Comparison of ENCODE assay signal across 19 cellular contexts in genomic region chr11:16841481-16841880, GRCh38.
DNase-seq lines count a peak whose midpoint lies in the region; ATAC-seq, FAIRE-seq and TF ChIP-seq lines count a peak whose summit lies in the region.
"Had no signal": no experiment of that assay in that cellular context is flagged by ENCODE, and none has a peak within 500 bp of the region (broad histone marks: within the 10 kb centered on the region; RNA-seq: fewer than 3 reads in every experiment).

No MANE protein-coding gene starts in this region.

- TF ChIP-seq CTCF in kidney (IDR thresholded peaks at IDR 0.05; ENCODE audit: borderline replicate concordance, extremely low read depth, insufficient read depth), result no peak

- peak; percentile 32 for ATAC-seq in GM18909 (IDR thresholded peaks at IDR 0.05; ENCODE audit: poor library complexity, unreplicated experiment)
- peak; percentile 56 for ATAC-seq in HG03064 (IDR thresholded peaks at IDR 0.05; ENCODE audit: low read depth, unreplicated experiment)
- no peak for ATAC-seq in Right ventricle myocardium inferior
- no peak for ATAC-seq in HG02970 (IDR thresholded peaks at IDR 0.05; ENCODE audit: low FRiP score, unreplicated experiment)
- no peak for ATAC-seq in GM21515 (IDR thresholded peaks at IDR 0.05; ENCODE audit: unreplicated experiment)
- ATAC-seq: K562, T-helper 17 cell had no signal

- intact Hi-C loops in kidney (cut with DNase I), result no loop called here
- intact Hi-C loops in Right ventricle myocardium inferior (cut with DNase I), result no loop called here

- no peak overlapping the region for H3K4me3 ChIP-seq in kidney (ENCODE audit: low read length in 2 of 2)
- H3K4me3 ChIP-seq: K562, SJCRH30 had no signal

- no peak overlapping the region for H3K9ac ChIP-seq in kidney (ENCODE audit: low read length in 2 of 2)

- peaks cover 5 to 31% of the 10 kb centered on the region in 2 donors for H3K36me3 ChIP-seq in kidney (ENCODE audit: control insufficient read depth in 1 of 2, insufficient read depth in 2 of 2, low read length in 2 of 2)
- H3K36me3 ChIP-seq: SJCRH30 had no signal

- no peak for FAIRE-seq in kidney (lab: Jason Lieb, UNC)
- FAIRE-seq: H1, K562 had no signal

- DNase-seq in kidney (peak; percentile 65), Right ventricle myocardium inferior (ENCODE audit: missing footprints) (no peak)
- DNase-seq in activated CD4-positive, alpha-beta T cell treated with anti-CD3 and anti-CD28 coated beads for 1 hour, result no peak
- DNase-seq: Calu3; CD4-positive, alpha-beta T cell; DMS53; NCI-H1436 treated with DMSO at 0.1 percent for 48 hours; NCI-H2029 treated with DMSO at 0.1 percent for 48 hours; NCI-H446 treated with DMSO at 0.1 percent for 48 hours; NK-92 treated with Interleukin-12 subunit alpha and Interleukin-12 subunit beta, amount 100 ng/mL, for 24 hours; OCI-M1; SJCRH30; T-helper 17 cell had no signal

- no peaks in the 10 kb centered on the region for H3K9me3 ChIP-seq in kidney (ENCODE audit: control insufficient read depth in 1 of 2, low read length in 2 of 2)
- H3K9me3 ChIP-seq: SJCRH30 had no signal

- H3K4me1 ChIP-seq in kidney (ENCODE audit: control insufficient read depth in 1 of 2, insufficient read depth in 1 of 2, low read depth in 1 of 2, low read length in 2 of 2), result peaks cover 16 to 30% of the 10 kb centered on the region in 2 donors
- H3K4me1 ChIP-seq: SJCRH30 had no signal

- H3K27ac ChIP-seq in kidney (ENCODE audit: low read depth in 2 of 2, low read length in 2 of 2), result peak overlapping the region in 1 of 2 donors; percentile 58
- H3K27ac ChIP-seq: SJCRH30 had no signal

Comparison
In these comparisons a context has a peak if more than half of its experiments do, and no peak if none do; other contexts are left out.
1. ATAC-seq: peak in GM18909 (single experiment) and HG03064 (single experiment); none in Right ventricle myocardium inferior (single experiment), HG02970 (single experiment) and GM21515 (single experiment).